In the genomic region with DNA sequence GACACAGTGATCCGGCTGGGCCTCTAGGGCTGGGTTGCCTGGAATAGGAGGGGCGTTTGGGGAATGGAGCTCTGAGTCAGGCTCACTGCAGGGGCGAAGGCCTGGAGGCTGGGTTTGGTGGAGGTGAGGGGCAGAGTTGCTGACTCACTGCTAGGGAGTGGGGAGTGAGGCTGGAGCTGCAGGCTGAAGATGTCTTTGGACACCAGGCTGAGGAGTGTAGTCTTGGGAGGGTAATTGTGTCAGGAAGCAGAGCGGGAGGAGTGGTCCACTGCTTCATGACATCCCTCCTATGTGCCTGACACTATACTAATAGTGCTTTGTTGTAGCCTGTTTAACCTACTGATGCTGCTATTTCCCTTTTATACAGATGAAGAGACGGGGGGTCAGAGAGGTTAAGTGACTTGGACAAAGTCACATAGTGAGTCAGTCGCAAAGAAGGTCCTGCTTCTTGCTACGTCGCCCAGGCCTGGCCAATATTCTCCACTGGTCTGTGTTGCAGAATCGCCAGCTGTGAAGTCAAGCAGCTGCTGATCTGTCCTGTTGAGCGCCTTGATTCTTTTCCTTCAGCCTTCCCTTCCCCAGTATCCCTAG, we compare ENCODE assay signal across 10 cellular contexts. TPM values are rescaled to one million over a fixed set of nuclear protein-coding genes. Genes with fewer than 3 reads are reported as not detected.
A peak's percentile ranks its signal among the peaks of the same experiment; 100 is the strongest.
DNase-seq lines count a peak whose midpoint lies in the region; ATAC-seq and TF ChIP-seq lines count a peak whose summit lies in the region.
"Had no signal": no experiment of that assay in that cellular context is flagged by ENCODE, and none has a peak within 500 bp of the region (broad histone marks: within the 10 kb centered on the region; RNA-seq: fewer than 3 reads in every experiment).

No MANE protein-coding gene starts in this region.

- H3K9me3 ChIP-seq in RWPE2 (ENCODE audit: severe bottlenecking): no peaks in the 10 kb centered on the region

- H3K36me3 Mint-ChIP-seq in osteocyte (ENCODE audit: unreplicated experiment): no peaks in the 10 kb centered on the region
- no peaks in the 10 kb centered on the region for H3K36me3 Mint-ChIP-seq in type B pancreatic cell
- H3K36me3 Mint-ChIP-seq: activated naive CD4-positive, alpha-beta T cell treated with anti-CD3 and anti-CD28 coated beads, Interleukin-2, amount 50 U/mL, for 24 hours had no signal

- H3K27ac Mint-ChIP-seq in osteocyte (ENCODE audit: unreplicated experiment) (peak overlapping the region; percentile 89), type B pancreatic cell (no peak overlapping the region)
- H3K27ac Mint-ChIP-seq: activated naive CD4-positive, alpha-beta T cell treated with anti-CD3 and anti-CD28 coated beads, Interleukin-2, amount 50 U/mL, for 24 hours had no signal

- peaks cover 29% of the 10 kb centered on the region for H3K4me1 Mint-ChIP-seq in osteocyte (ENCODE audit: unreplicated experiment)
- peaks cover 10% of the 10 kb centered on the region for H3K4me1 Mint-ChIP-seq in type B pancreatic cell (ENCODE audit: unreplicated experiment)
- H3K4me1 Mint-ChIP-seq: activated naive CD4-positive, alpha-beta T cell treated with anti-CD3 and anti-CD28 coated beads, Interleukin-2, amount 50 U/mL, for 24 hours had no signal

- DNase-seq in Caki2 (ENCODE audit: low read depth) (peak; percentile 70), RWPE2 (ENCODE audit: low spot score) (no peak), fibroblast of villous mesenchyme (ENCODE audit: low read depth) (peak; percentile 68), osteocyte (ENCODE audit: extremely low spot score, unreplicated experiment) (peak; percentile 86), type B pancreatic cell (ENCODE audit: extremely low spot score, unreplicated experiment) (no peak), T-helper 2 cell (no peak)

- ATAC-seq in RWPE2 (ENCODE audit: low read depth): peak; percentile 79
- no peak for ATAC-seq in HG03280 (IDR thresholded peaks at IDR 0.05; ENCODE audit: unreplicated experiment)
- no peak for ATAC-seq in GM21529 (IDR thresholded peaks at IDR 0.05; ENCODE audit: unreplicated experiment)

- H3K4me1 ChIP-seq in RWPE2 (ENCODE audit: insufficient read depth, poor library complexity, severe bottlenecking): peaks cover 3% of the 10 kb centered on the region

- TF ChIP-seq CTCF in RWPE2 (IDR thresholded peaks at IDR 0.05; ENCODE audit: poor library complexity, severe bottlenecking): no peak
- no peak for TF ChIP-seq CTCF in fibroblast of villous mesenchyme (IDR thresholded peaks at IDR 0.05; ENCODE audit: insufficient read depth, low read depth, low read length)
- no peak for TF ChIP-seq CTCF in osteocyte (IDR thresholded peaks at IDR 0.05)
- TF ChIP-seq CTCF in type B pancreatic cell (conservative IDR thresholded peaks at IDR 0.05): no peak

- H3K4me3 ChIP-seq in RWPE2 (ENCODE audit: severe bottlenecking) (no peak overlapping the region), fibroblast of villous mesenchyme (ENCODE audit: low read depth, low read length) (no peak overlapping the region)

- H3K27me3 Mint-ChIP-seq in osteocyte (ENCODE audit: unreplicated experiment) (no peaks in the 10 kb centered on the region), type B pancreatic cell (peaks cover 10% of the 10 kb centered on the region)

- H3K27ac ChIP-seq in RWPE2 (ENCODE audit: poor library complexity, severe bottlenecking): peak overlapping the region; percentile 6

- no peak overlapping the region for H3K4me3 Mint-ChIP-seq in osteocyte (ENCODE audit: unreplicated experiment)
- no peak overlapping the region for H3K4me3 Mint-ChIP-seq in type B pancreatic cell
- H3K4me3 Mint-ChIP-seq: activated naive CD4-positive, alpha-beta T cell treated with anti-CD3 and anti-CD28 coated beads, Interleukin-2, amount 50 U/mL, for 24 hours had no signal

- no peaks in the 10 kb centered on the region for H3K9me3 Mint-ChIP-seq in osteocyte (ENCODE audit: unreplicated experiment)
- no peaks in the 10 kb centered on the region for H3K9me3 Mint-ChIP-seq in type B pancreatic cell
- H3K9me3 Mint-ChIP-seq: activated naive CD4-positive, alpha-beta T cell treated with anti-CD3 and anti-CD28 coated beads, Interleukin-2, amount 50 U/mL, for 24 hours had no signal

- no peaks in the 10 kb centered on the region for H3K27me3 ChIP-seq in RWPE2 (ENCODE audit: insufficient read depth, poor library complexity, severe bottlenecking)

- H3K36me3 ChIP-seq in RWPE2 (ENCODE audit: low read depth): no peaks in the 10 kb centered on the region

- in situ Hi-C loops in Caki2 (cut with HindIII; ENCODE audit: low pct_unique_long_range_greater_than_20kb, low sequenced_read_pairs): no loop called here

RNA-seq across cellular contexts. Expression of gene ACTL8, which starts 13.6 kb away (rescaled TPM):
- 1.2 and 1.5 TPM in 2 replicates for total RNA-seq in Caki2 (2014; rRNA removed; shearing (Covaris generic); ENCODE audit: low replicate concordance)
- not detected in 2 replicates for total RNA-seq in fibroblast of villous mesenchyme
- not detected in 2 replicates for total RNA-seq in osteocyte
- 0.22 TPM in 1 of 2 replicates, not detected in the other for total RNA-seq in type B pancreatic cell (ENCODE audit: low replicate concordance)
- total RNA-seq: pulmonary artery endothelial cell had no signal

Comparison
In these comparisons a context has a peak if more than half of its experiments do, and no peak if none do; other contexts are left out.
1. DNase-seq: peak in Caki2 (single experiment), fibroblast of villous mesenchyme (single experiment) and osteocyte (single experiment); none in RWPE2 (single experiment), type B pancreatic cell (single experiment) and T-helper 2 cell (0 of 5).